Comparison of ENCODE assay signal across 8 cellular contexts in the genomic region with DNA sequence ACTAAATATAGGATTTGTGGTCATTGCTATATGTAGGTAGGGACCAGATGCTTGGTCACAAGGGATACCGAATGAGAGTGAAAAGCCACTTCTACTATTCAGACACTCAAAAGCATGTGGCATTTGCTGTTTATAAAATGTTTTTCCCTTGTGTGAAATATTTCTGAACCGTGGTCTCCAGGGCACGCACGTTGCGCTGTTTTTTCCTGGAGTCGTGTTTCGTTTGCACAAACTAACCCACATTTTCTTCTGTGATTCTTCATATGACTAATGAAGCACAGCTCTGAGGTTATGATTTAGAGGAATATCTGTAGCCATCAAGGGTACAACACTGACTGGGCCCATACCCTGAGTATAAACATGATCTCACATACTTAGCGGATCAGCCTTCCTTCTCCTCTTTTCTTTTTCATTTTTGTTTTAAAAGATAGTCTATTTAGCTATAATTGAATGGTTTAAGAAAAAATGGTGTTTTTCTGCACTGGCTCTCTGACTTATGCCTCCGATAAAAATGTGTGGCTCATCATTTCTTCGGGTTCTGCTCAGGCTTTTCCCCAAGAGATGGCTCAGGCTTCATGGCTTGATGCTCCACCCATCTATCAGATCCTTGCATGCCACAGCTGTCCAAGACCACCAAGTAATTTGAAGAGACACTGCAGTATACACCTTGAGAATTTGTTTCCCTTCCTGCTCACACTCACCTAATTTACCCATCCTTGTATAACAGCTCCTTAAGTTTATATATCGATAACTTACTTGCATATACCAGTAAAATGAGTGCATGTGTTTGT. TPM values are rescaled to one million over a fixed set of nuclear protein-coding genes. Genes with fewer than 3 reads are reported as not detected.
DNase-seq lines count a peak whose midpoint lies in the region; ATAC-seq and TF ChIP-seq lines count a peak whose summit lies in the region.

No MANE protein-coding gene starts in this region.

- H3K4me1 ChIP-seq in upper lobe of right lung: no peaks in the 10 kb centered on the region

- peak overlapping the region; percentile 96 to 98 for H3K27ac Mint-ChIP-seq in natural killer cell treated with Interleukin-12 subunit alpha and Interleukin-12 subunit beta and Interleukin-15 and Interleukin-18, amount 100 ng/mL, for 72 hours
- H3K27ac Mint-ChIP-seq in natural killer cell (no peak overlapping the region), MCF 10A (ENCODE audit: low read depth, unreplicated experiment) (no peak overlapping the region), type B pancreatic cell (no peak overlapping the region)
- H3K27ac Mint-ChIP-seq in activated CD8-positive, alpha-beta T cell treated with anti-CD3 and anti-CD28 coated beads, Interleukin-2, amount 10 ng/mL, durations not matched to agents 7 days and 5 days: peak overlapping the region; percentile 81

- peak overlapping the region; percentile 76 for H3K4me3 Mint-ChIP-seq in natural killer cell treated with Interleukin-12 subunit alpha and Interleukin-12 subunit beta and Interleukin-15 and Interleukin-18, amount 100 ng/mL, for 72 hours
- no peak overlapping the region for H3K4me3 Mint-ChIP-seq in natural killer cell
- peak overlapping the region; percentile 19 for H3K4me3 Mint-ChIP-seq in activated CD8-positive, alpha-beta T cell treated with anti-CD3 and anti-CD28 coated beads, Interleukin-2, amount 10 ng/mL, durations not matched to agents 7 days and 5 days
- no peak overlapping the region for H3K4me3 Mint-ChIP-seq in MCF 10A (ENCODE audit: unreplicated experiment)
- no peak overlapping the region for H3K4me3 Mint-ChIP-seq in type B pancreatic cell

- no peak overlapping the region for H3K4me3 ChIP-seq in upper lobe of right lung

- intact Hi-C loops in natural killer cell (cut with micrococcal nuclease): no loop called here
- intact Hi-C loops in MCF 10A (cut with micrococcal nuclease): no loop called here
- intact Hi-C loops in upper lobe of right lung (cut with DNase I): no loop called here

- TF ChIP-seq CTCF in natural killer cell (IDR thresholded peaks at IDR 0.05) (no peak), MCF 10A (IDR thresholded peaks at IDR 0.05; ENCODE audit: unreplicated experiment) (no peak), type B pancreatic cell (conservative IDR thresholded peaks at IDR 0.05) (no peak), upper lobe of right lung (IDR thresholded peaks at IDR 0.05) (no peak)

- CTCF ChIA-PET in activated CD8-positive, alpha-beta T cell treated with anti-CD3 and anti-CD28 coated beads, Interleukin-2, amount 10 ng/mL, durations not matched to agents 7 days and 5 days (lab: Charles Lee): interaction anchor here (0.7 to 8.9 kb wide), 15 partner anchors 9 to 337 kb away, joined by 3 to 65 read pairs (median 4); no protein-coding TSS in a partner anchor
- CTCF ChIA-PET in MCF 10A (lab: Yijun Ruan, JAX): no interaction called here

- DNase-seq in natural killer cell treated with Interleukin-12 subunit alpha and Interleukin-12 subunit beta and Interleukin-15 and Interleukin-18, amount 100 ng/mL, for 72 hours (ENCODE audit: low spot score): no peak
- no peak for DNase-seq in natural killer cell
- DNase-seq in activated CD8-positive, alpha-beta T cell treated with anti-CD3 and anti-CD28 coated beads, Interleukin-2, amount 10 ng/mL, durations not matched to agents 7 days and 5 days: peak; percentile 57
- no peak for DNase-seq in GM19240 (ENCODE audit: insufficient read length, low spot score)
- no peak for DNase-seq in MCF 10A (ENCODE audit: unreplicated experiment)
- no peak for DNase-seq in type B pancreatic cell (ENCODE audit: extremely low spot score, unreplicated experiment)
- DNase-seq in upper lobe of right lung: no peak

- H3K36me3 Mint-ChIP-seq in natural killer cell treated with Interleukin-12 subunit alpha and Interleukin-12 subunit beta and Interleukin-15 and Interleukin-18, amount 100 ng/mL, for 72 hours: peaks cover 10% of the 10 kb centered on the region
- H3K36me3 Mint-ChIP-seq in natural killer cell (no peaks in the 10 kb centered on the region), MCF 10A (ENCODE audit: insufficient read depth, unreplicated experiment) (no peaks in the 10 kb centered on the region), type B pancreatic cell (no peaks in the 10 kb centered on the region)
- peaks cover 14% of the 10 kb centered on the region for H3K36me3 Mint-ChIP-seq in activated CD8-positive, alpha-beta T cell treated with anti-CD3 and anti-CD28 coated beads, Interleukin-2, amount 10 ng/mL, durations not matched to agents 7 days and 5 days (ENCODE audit: low read depth)

- H3K9me3 Mint-ChIP-seq in natural killer cell treated with Interleukin-12 subunit alpha and Interleukin-12 subunit beta and Interleukin-15 and Interleukin-18, amount 100 ng/mL, for 72 hours: peaks cover 3% of the 10 kb centered on the region
- no peaks in the 10 kb centered on the region for H3K9me3 Mint-ChIP-seq in natural killer cell
- H3K9me3 Mint-ChIP-seq in activated CD8-positive, alpha-beta T cell treated with anti-CD3 and anti-CD28 coated beads, Interleukin-2, amount 10 ng/mL, durations not matched to agents 7 days and 5 days (ENCODE audit: insufficient read depth): peaks cover 11% of the 10 kb centered on the region
- H3K9me3 Mint-ChIP-seq in MCF 10A (ENCODE audit: unreplicated experiment): no peaks in the 10 kb centered on the region
- no peaks in the 10 kb centered on the region for H3K9me3 Mint-ChIP-seq in type B pancreatic cell

- peak; percentile 83 to 85 for ATAC-seq in natural killer cell treated with Interleukin-12 subunit alpha and Interleukin-12 subunit beta and Interleukin-15 and Interleukin-18, amount 100 ng/mL, for 72 hours
- ATAC-seq in natural killer cell: no peak
- peak; percentile 64 for ATAC-seq in HG02981 (IDR thresholded peaks at IDR 0.05; ENCODE audit: unreplicated experiment)
- peak; percentile 79 for ATAC-seq in activated CD8-positive, alpha-beta T cell treated with anti-CD3 and anti-CD28 coated beads, Interleukin-2, amount 10 ng/mL, durations not matched to agents 7 days and 5 days
- no peak for ATAC-seq in upper lobe of right lung

- H3K27me3 Mint-ChIP-seq in natural killer cell treated with Interleukin-12 subunit alpha and Interleukin-12 subunit beta and Interleukin-15 and Interleukin-18, amount 100 ng/mL, for 72 hours: peaks cover 0 to 5% of the 10 kb centered on the region in 2 donors
- H3K27me3 Mint-ChIP-seq in natural killer cell (ENCODE audit: low read depth in 2 of 2) (peaks cover 5 to 15% of the 10 kb centered on the region in 2 donors), MCF 10A (ENCODE audit: insufficient read depth, unreplicated experiment) (peaks cover 23% of the 10 kb centered on the region), type B pancreatic cell (peaks cover 12% of the 10 kb centered on the region)
- no peaks in the 10 kb centered on the region for H3K27me3 Mint-ChIP-seq in activated CD8-positive, alpha-beta T cell treated with anti-CD3 and anti-CD28 coated beads, Interleukin-2, amount 10 ng/mL, durations not matched to agents 7 days and 5 days (ENCODE audit: low read depth)

- H3K36me3 ChIP-seq in upper lobe of right lung: no peaks in the 10 kb centered on the region

- POLR2A ChIA-PET in activated CD8-positive, alpha-beta T cell treated with anti-CD3 and anti-CD28 coated beads, Interleukin-2, amount 10 ng/mL, durations not matched to agents 7 days and 5 days (lab: Charles Lee): interaction anchor here (0.7 to 4.1 kb wide), 8 partner anchors 13 to 67 kb away, joined by 3 to 41 read pairs (median 6); a partner anchor contains a TSS
- POLR2A ChIA-PET in MCF 10A (lab: Yijun Ruan, JAX): no interaction called here

- no TSS peak for BruUV-seq in MCF 10A (replicated peaks; lab: Mats Ljungman, UMichigan)

- H3K9me3 ChIP-seq in upper lobe of right lung: no peaks in the 10 kb centered on the region

- no peaks in the 10 kb centered on the region for H3K27me3 ChIP-seq in upper lobe of right lung

- peaks cover 47 to 76% of the 10 kb centered on the region in 2 donors for H3K4me1 Mint-ChIP-seq in natural killer cell treated with Interleukin-12 subunit alpha and Interleukin-12 subunit beta and Interleukin-15 and Interleukin-18, amount 100 ng/mL, for 72 hours (ENCODE audit: low read depth in 2 of 2)
- H3K4me1 Mint-ChIP-seq in natural killer cell: no peaks in the 10 kb centered on the region
- H3K4me1 Mint-ChIP-seq in activated CD8-positive, alpha-beta T cell treated with anti-CD3 and anti-CD28 coated beads, Interleukin-2, amount 10 ng/mL, durations not matched to agents 7 days and 5 days (ENCODE audit: low read depth): peaks cover 71% of the 10 kb centered on the region
- no peaks in the 10 kb centered on the region for H3K4me1 Mint-ChIP-seq in MCF 10A (ENCODE audit: insufficient read depth, unreplicated experiment)
- H3K4me1 Mint-ChIP-seq in type B pancreatic cell (ENCODE audit: unreplicated experiment): no peaks in the 10 kb centered on the region

- H3K27ac ChIP-seq in upper lobe of right lung: no peak overlapping the region

RNA-seq across cellular contexts. Expression of a gene that starts 59.9 kb away (rescaled TPM):
- total RNA-seq in natural killer cell treated with Interleukin-12 subunit alpha and Interleukin-12 subunit beta and Interleukin-15 and Interleukin-18, amount 100 ng/mL, for 72 hours: 100 to 1,000 TPM; 137 to 215 TPM
- 10 to 100 TPM; 75.3 to 82.2 (median 80.1) TPM for total RNA-seq in natural killer cell
- total RNA-seq in activated CD8-positive, alpha-beta T cell treated with anti-CD3 and anti-CD28 coated beads, Interleukin-2, amount 10 ng/mL, durations not matched to agents 7 days and 5 days: 10 to 100 TPM; 72.8 to 77.5 TPM
- 97.0 and 102 TPM in 2 replicates for total RNA-seq in MCF 10A (2022)
- total RNA-seq in type B pancreatic cell (ENCODE audit: low replicate concordance): 55.8 and 71.0 TPM in 2 replicates
- total RNA-seq in upper lobe of right lung: 48.2 TPM

Comparison
In these comparisons a context has a peak if more than half of its experiments do, and no peak if none do; other contexts are left out.
1. ATAC-seq: peak in natural killer cell treated with Interleukin-12 subunit alpha and Interleukin-12 subunit beta and Interleukin-15 and Interleukin-18, amount 100 ng/mL, for 72 hours (2 of 2), HG02981 (single experiment) and activated CD8-positive, alpha-beta T cell treated with anti-CD3 and anti-CD28 coated beads, Interleukin-2, amount 10 ng/mL, durations not matched to agents 7 days and 5 days (single experiment); none in natural killer cell (0 of 3) and upper lobe of right lung (single experiment).
2. H3K27ac Mint-ChIP-seq: peak in natural killer cell treated with Interleukin-12 subunit alpha and Interleukin-12 subunit beta and Interleukin-15 and Interleukin-18, amount 100 ng/mL, for 72 hours (2 of 2) and activated CD8-positive, alpha-beta T cell treated with anti-CD3 and anti-CD28 coated beads, Interleukin-2, amount 10 ng/mL, durations not matched to agents 7 days and 5 days (single experiment); none in natural killer cell (0 of 2), MCF 10A (single experiment) and type B pancreatic cell (single experiment).
3. H3K4me3 Mint-ChIP-seq: peak in natural killer cell treated with Interleukin-12 subunit alpha and Interleukin-12 subunit beta and Interleukin-15 and Interleukin-18, amount 100 ng/mL, for 72 hours (single experiment) and activated CD8-positive, alpha-beta T cell treated with anti-CD3 and anti-CD28 coated beads, Interleukin-2, amount 10 ng/mL, durations not matched to agents 7 days and 5 days (single experiment); none in natural killer cell (single experiment), MCF 10A (single experiment) and type B pancreatic cell (single experiment).